Comparison of ENCODE assay signal across 28 cellular contexts in the genomic region with DNA sequence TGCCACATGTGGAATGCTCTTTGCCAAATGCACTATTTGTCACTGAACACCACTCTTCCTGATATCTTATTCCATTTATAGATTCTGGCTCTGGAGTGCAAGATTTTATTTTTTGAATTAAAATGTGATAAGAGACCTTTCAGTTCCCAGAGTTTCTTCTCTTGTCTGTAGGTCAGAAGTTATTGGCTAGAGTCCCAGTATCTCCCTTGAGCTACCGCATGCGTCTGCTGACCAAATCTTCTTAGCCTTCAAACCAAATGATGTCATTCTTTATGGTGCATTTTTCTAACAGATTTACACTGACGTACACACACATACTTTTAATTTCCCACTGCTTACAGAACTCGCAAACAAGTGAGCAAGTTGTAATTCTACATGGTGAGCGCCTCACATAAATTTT. TPM values are rescaled to one million over a fixed set of nuclear protein-coding genes. Genes with fewer than 3 reads are reported as not detected.
A peak's percentile ranks its signal among the peaks of the same experiment; 100 is the strongest.
DNase-seq lines count a peak whose midpoint lies in the region; ATAC-seq and TF ChIP-seq lines count a peak whose summit lies in the region.
"Had no signal": no experiment of that assay in that cellular context is flagged by ENCODE, and none has a peak within 500 bp of the region (broad histone marks: within the 10 kb centered on the region; RNA-seq: fewer than 3 reads in every experiment).

No MANE protein-coding gene starts in this region.

- H3K4me3 ChIP-seq in SK-N-SH (ENCODE audit: low read depth in 2 of 2, low read length in 1 of 2) (no peak overlapping the region), cardiac fibroblast (replicated peaks in 1 of 2; ENCODE audit: low read depth in 2 of 2, low read length in 2 of 2) (no peak overlapping the region), retinal pigment epithelial cell (ENCODE audit: low read length) (no peak overlapping the region), stomach (no peak overlapping the region)
- H3K4me3 ChIP-seq: colonic mucosa, GM23338, ovary had no signal

- ATAC-seq in SK-N-SH treated with all-trans-retinoic acid at 6 μM for 48 hours = no peak
- peak; percentile 54 for ATAC-seq in Right ventricle myocardium superior (ENCODE audit: poor library complexity)
- ATAC-seq: GM23338, natural killer cell had no signal

- H3K9me3 ChIP-seq in SK-N-SH (no peaks in the 10 kb centered on the region), stomach (no peaks in the 10 kb centered on the region)
- H3K9me3 ChIP-seq: colonic mucosa, ovary had no signal

- TF ChIP-seq POLR2A in stomach (IDR thresholded peaks at IDR 0.05) = no peak

- no peak for DNase-seq in SK-N-SH
- peak; percentile 48 to 78 for DNase-seq in cardiac fibroblast (ENCODE audit: low read depth in 2 of 2)
- DNase-seq in Right ventricle myocardium superior = no peak
- DNase-seq in retinal pigment epithelial cell (ENCODE audit: low read depth) = peak; percentile 97
- DNase-seq in activated CD8-positive, alpha-beta memory T cell treated with anti-CD3 and anti-CD28 coated beads for 24 hours = no peak
- no peak for DNase-seq in amniotic stem cell (lab: John Stamatoyannopoulos, UW)
- no peak for DNase-seq in stomach
- DNase-seq: activated CD4-positive, alpha-beta T cell treated with anti-CD3 and anti-CD28 coated beads for 4 hours; activated effector memory CD4-positive, alpha-beta T cell treated with anti-CD3 and anti-CD28 coated beads, Interleukin-2, amount 50 U/mL, for 16 hours; activated naive CD8-positive, alpha-beta T cell treated with anti-CD3 and anti-CD28 coated beads, Interleukin-2, amount 10 ng/mL, durations not matched to agents 7 days and 5 days; activated T-cell treated with anti-CD3 and anti-CD28 coated beads, Interleukin-2, amount 50 U/mL, for 1 hour; CD8-positive, alpha-beta memory T cell; colonic mucosa; DMS 273 treated with DMSO at 0.1 percent for 48 hours; effector CD8-positive, alpha-beta T cell; erythroblast; islet precursor cell; natural killer cell; NCI-H446; NCI-H774; ovary; RPMI8226; stimulated activated naive CD4-positive, alpha-beta T cell treated with Interleukin-2 at 50 U/mL for 16 hours had no signal

- H2AFZ ChIP-seq in SK-N-SH (ENCODE audit: low read depth) = no peak overlapping the region

- no peak overlapping the region for H3K27ac ChIP-seq in SK-N-SH (ENCODE audit: low read depth in 2 of 2, low read length in 1 of 2)
- H3K27ac ChIP-seq in stomach = no peak overlapping the region
- H3K27ac ChIP-seq: 22Rv1, colonic mucosa, HL-60, ovary had no signal

- CTCF ChIA-PET in SK-N-SH (lab: Yijun Ruan, JAX) = no interaction called here

- H3K4me1 ChIP-seq in SK-N-SH (ENCODE audit: control insufficient read depth in 1 of 2, insufficient read depth in 2 of 2, low read depth in 1 of 2, low read length in 1 of 2) (peaks cover 2 to 22% of the 10 kb centered on the region in 2 experiments; a peak in 2 of 4 replicates), stomach (peaks cover 0 to 25% (median 9%) of the 10 kb centered on the region in 4 donors)

- intact Hi-C loops in Right ventricle myocardium superior (cut with DNase I) (no loop called here), stomach (cut with DNase I; ENCODE audit: low total_unique reads) (no loop called here)

- H3K27me3 ChIP-seq in SK-N-SH (ENCODE audit: insufficient read depth) = no peaks in the 10 kb centered on the region
- no peaks in the 10 kb centered on the region for H3K27me3 ChIP-seq in stomach
- H3K27me3 ChIP-seq: colonic mucosa, ovary had no signal

- TF ChIP-seq RAD21 in SK-N-SH (IDR thresholded peaks at IDR 0.05; ENCODE audit: low read length) = no peak

- H3K4me2 ChIP-seq in SK-N-SH = no peak overlapping the region
- H3K4me2 ChIP-seq: GM23338 had no signal

- no peak for TF ChIP-seq EP300 in SK-N-SH (IDR thresholded peaks at IDR 0.05; ENCODE audit: borderline replicate concordance in 1 of 2, low read depth in 1 of 2, low read length in 1 of 2)
- TF ChIP-seq EP300 in stomach (IDR thresholded peaks at IDR 0.05) = no peak

- POLR2A ChIA-PET in SK-N-SH (lab: Yijun Ruan, JAX) = no interaction called here

- H3K79me2 ChIP-seq in SK-N-SH (ENCODE audit: insufficient read depth) = no peaks in the 10 kb centered on the region

- H3K36me3 ChIP-seq in SK-N-SH (replicated peaks in 1 of 2; ENCODE audit: control insufficient read depth in 1 of 2, insufficient read depth in 2 of 2, low read length in 1 of 2) (no peaks in the 10 kb centered on the region), stomach (no peaks in the 10 kb centered on the region)
- H3K36me3 ChIP-seq: colonic mucosa, ovary had no signal

- H3K9me2 ChIP-seq in SK-N-SH = no peaks in the 10 kb centered on the region

- no peaks in the 10 kb centered on the region for H4K20me1 ChIP-seq in SK-N-SH (ENCODE audit: insufficient read depth)

- TF ChIP-seq CTCF in SK-N-SH (IDR thresholded peaks at IDR 0.05) (no peak), cardiac fibroblast (IDR thresholded peaks at IDR 0.05; ENCODE audit: low read depth, low read length) (no peak), retinal pigment epithelial cell (conservative IDR thresholded peaks at IDR 0.05; ENCODE audit: low read depth, low read length) (no peak), stomach (IDR thresholded peaks at IDR 0.05) (no peak)

- H3F3A ChIP-seq in SK-N-SH (replicated peaks; ENCODE audit: insufficient read depth) = peaks cover 15% of the 10 kb centered on the region

- H3K9ac ChIP-seq in SK-N-SH = no peak overlapping the region

- WGBS in SK-N-SH (ENCODE audit: low lambda C conversion rate) = 46% methylated on average over 5 of the region's 5 CpGs
- 68 to 82% (median 73%) methylated on average over 5 of the region's 5 CpGs for WGBS in stomach, 5 donors

TF ChIP-seq in SK-N-SH treated with all-trans-retinoic acid at 6 μM for 48 hours, 23 proteins besides CTCF, POLR2A, EP300 and RAD21 (continues in another document):
- TF ChIP-seq ZNF8 (CRISPR knock-in tag; IDR thresholded peaks at IDR 0.05) (no peak), ZNF565 (CRISPR knock-in tag; conservative IDR thresholded peaks at IDR 0.05; ENCODE audit: low read depth) (no peak)
- TF ChIP-seq, protein P1, sequence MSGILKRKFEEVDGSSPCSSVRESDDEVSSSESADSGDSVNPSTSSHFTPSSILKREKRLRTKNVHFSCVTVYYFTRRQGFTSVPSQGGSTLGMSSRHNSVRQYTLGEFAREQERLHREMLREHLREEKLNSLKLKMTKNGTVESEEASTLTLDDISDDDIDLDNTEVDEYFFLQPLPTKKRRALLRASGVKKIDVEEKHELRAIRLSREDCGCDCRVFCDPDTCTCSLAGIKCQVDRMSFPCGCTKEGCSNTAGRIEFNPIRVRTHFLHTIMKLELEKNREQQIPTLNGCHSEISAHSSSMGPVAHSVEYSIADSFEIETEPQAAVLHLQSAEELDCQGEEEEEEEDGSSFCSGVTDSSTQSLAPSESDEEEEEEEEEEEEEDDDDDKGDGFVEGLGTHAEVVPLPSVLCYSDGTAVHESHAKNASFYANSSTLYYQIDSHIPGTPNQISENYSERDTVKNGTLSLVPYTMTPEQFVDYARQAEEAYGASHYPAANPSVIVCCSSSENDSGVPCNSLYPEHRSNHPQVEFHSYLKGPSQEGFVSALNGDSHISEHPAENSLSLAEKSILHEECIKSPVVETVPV (CRISPR knock-in tag; IDR thresholded peaks at IDR 0.05) = no peak

TF ChIP-seq in SK-N-SH, 30 proteins besides CTCF, POLR2A, EP300 and RAD21:
- no peak for TF ChIP-seq SIN3A (IDR thresholded peaks at IDR 0.05; ENCODE audit: borderline replicate concordance, low read depth, low read length)

RNA-seq across cellular contexts. Expression of a gene that starts 20.5 kb away (rescaled TPM):
- polyA plus RNA-seq in SK-N-SH (2012; rRNA removed) (not detected in 2 replicates), stomach (under 1 TPM; 0.43 to 0.76 (median 0.50) TPM)
- polyA plus RNA-seq in SK-N-SH (2012; cell fraction: cytosol; rRNA removed) = not detected in 2 replicates
- polyA plus RNA-seq in SK-N-SH (2012; cell fraction: nucleus; rRNA removed) = not detected in 2 replicates
- total RNA-seq in Right ventricle myocardium superior (63.0 TPM), stomach (1 to 10 TPM in 1 of 5 donors, under 1 TPM in 2, not detected in 2; 0.58 to 1.7 (median 0.87) TPM)
- total RNA-seq: T-helper 2 cell treated with Interferon-gamma antibody and Interleukin-4, amounts not matched to agents 100 ng/mL and 5 ng/mL, for 36 hours had no signal
- polyA plus RNA-seq: CD8-positive, alpha-beta memory T cell had no signal

Comparison
In these comparisons a context has a peak if more than half of its experiments do, and no peak if none do; other contexts are left out.
1. DNase-seq: peak in cardiac fibroblast (2 of 2) and retinal pigment epithelial cell (single experiment); none in SK-N-SH (single experiment), Right ventricle myocardium superior (single experiment), activated CD8-positive, alpha-beta memory T cell treated with anti-CD3 and anti-CD28 coated beads for 24 hours (single experiment), amniotic stem cell (single experiment) and stomach (single experiment).
2. RNA of a gene that starts 20.5 kb away (total RNA-seq): 63.0 TPM in Right ventricle myocardium superior (single experiment); 0.58 to 1.7 TPM in stomach; every median in the first group is over 10 times any median in the second.